Comparison of ENCODE assay signal across 14 cellular contexts in genomic region chr7:142860968-142861367, GRCh38. TPM values are rescaled to one million over a fixed set of nuclear protein-coding genes. Genes with fewer than 3 reads are reported as not detected.
DNase-seq lines count a peak whose midpoint lies in the region; ATAC-seq and TF ChIP-seq lines count a peak whose summit lies in the region.
"Had no signal": no experiment of that assay in that cellular context is flagged by ENCODE, and none has a peak within 500 bp of the region (broad histone marks: within the 10 kb centered on the region; RNA-seq: fewer than 3 reads in every experiment).

No MANE protein-coding gene starts in this region.

- H3K9me3 Mint-ChIP-seq in activated naive CD4-positive, alpha-beta T cell treated with anti-CD3 and anti-CD28 coated beads, Interleukin-2, amount 50 U/mL, for 24 hours, result no peaks in the 10 kb centered on the region

- H3K27me3 Mint-ChIP-seq in activated naive CD4-positive, alpha-beta T cell treated with anti-CD3 and anti-CD28 coated beads, Interleukin-2, amount 50 U/mL, for 24 hours, result no peaks in the 10 kb centered on the region
- H3K27me3 Mint-ChIP-seq: B cell had no signal

- H3K27ac ChIP-seq in VCaP, result peak overlapping the region; percentile 97
- H3K27ac ChIP-seq: BLaER1 treated with 17β-estradiol and CSF1 and Interleukin-3, amounts not matched to agents 10 nM and 100 nM had no signal

- no peak for TF ChIP-seq CTCF in GM20000 (IDR thresholded peaks at IDR 0.05; ENCODE audit: extremely low read depth, missing control alignments)
- no peak for TF ChIP-seq CTCF in VCaP (conservative IDR thresholded peaks at IDR 0.05)

- peaks cover 2% of the 10 kb centered on the region for H3K36me3 Mint-ChIP-seq in activated naive CD4-positive, alpha-beta T cell treated with anti-CD3 and anti-CD28 coated beads, Interleukin-2, amount 50 U/mL, for 24 hours

- ATAC-seq in HG02970 (IDR thresholded peaks at IDR 0.05; ENCODE audit: low FRiP score, unreplicated experiment), result no peak

- DNase-seq in activated naive CD4-positive, alpha-beta T cell (lab: John Stamatoyannopoulos, UW), result no peak
- peak; percentile 2 for DNase-seq in GM20000 (ENCODE audit: low spot score)
- no peak for DNase-seq in A172 (ENCODE audit: low spot score)
- DNase-seq in NCI-H187 treated with DMSO at 0.1 percent for 48 hours (lab: John Stamatoyannopoulos, UW), result no peak
- DNase-seq: 8988T, Caco-2, HCEC 1CT, KG1 had no signal

- no peak overlapping the region for H3K4me3 Mint-ChIP-seq in activated naive CD4-positive, alpha-beta T cell treated with anti-CD3 and anti-CD28 coated beads, Interleukin-2, amount 50 U/mL, for 24 hours
- H3K4me3 Mint-ChIP-seq: B cell had no signal

- H3K4me1 Mint-ChIP-seq in activated naive CD4-positive, alpha-beta T cell treated with anti-CD3 and anti-CD28 coated beads, Interleukin-2, amount 50 U/mL, for 24 hours, result peaks cover 26% of the 10 kb centered on the region

- H3K27ac Mint-ChIP-seq in activated naive CD4-positive, alpha-beta T cell treated with anti-CD3 and anti-CD28 coated beads, Interleukin-2, amount 50 U/mL, for 24 hours, result peak overlapping the region; percentile 18
- H3K27ac Mint-ChIP-seq: B cell had no signal

RNA-seq across cellular contexts. Expression of gene EPHB6, which starts 6.1 kb away (rescaled TPM):
- 2.0 and 2.7 TPM in 2 replicates for total RNA-seq in A172 (2014; rRNA removed; shearing (Covaris generic))

RNA-seq across cellular contexts. Expression of gene TRPV6, which starts 24.6 kb away (rescaled TPM):
- total RNA-seq in A172 (2014; rRNA removed; shearing (Covaris generic)), result not detected in 2 replicates
- total RNA-seq: B cell, H4 had no signal
